Comparison of ENCODE assay signal across 2 cellular contexts in the genomic region with DNA sequence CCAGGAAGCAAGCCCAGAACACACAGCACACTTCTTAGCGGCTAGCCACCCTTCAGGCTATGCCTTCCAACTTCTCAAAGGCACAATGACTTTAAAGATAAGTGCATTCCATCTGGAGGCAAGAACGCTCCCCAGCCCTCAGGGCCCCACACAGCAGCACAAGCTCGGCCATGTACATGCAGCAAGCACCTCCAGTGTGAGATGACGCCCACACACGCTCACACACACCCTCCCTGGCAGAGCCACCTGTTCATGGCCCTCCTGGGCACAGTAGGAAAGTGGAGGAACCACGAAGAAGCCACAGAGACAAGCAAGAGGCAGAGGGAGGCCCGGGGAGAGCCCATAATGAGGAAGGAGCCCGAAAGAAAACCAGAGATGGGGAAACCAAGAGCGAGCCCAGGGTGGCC.
TF ChIP-seq lines count a peak whose summit lies in the region.

No MANE protein-coding gene starts in this region.

TF ChIP-seq in GM12878, 131 proteins besides CTCF, POLR2A, EP300 and RAD21 (continued from another document and continues in another):
- TF ChIP-seq, protein P1, sequence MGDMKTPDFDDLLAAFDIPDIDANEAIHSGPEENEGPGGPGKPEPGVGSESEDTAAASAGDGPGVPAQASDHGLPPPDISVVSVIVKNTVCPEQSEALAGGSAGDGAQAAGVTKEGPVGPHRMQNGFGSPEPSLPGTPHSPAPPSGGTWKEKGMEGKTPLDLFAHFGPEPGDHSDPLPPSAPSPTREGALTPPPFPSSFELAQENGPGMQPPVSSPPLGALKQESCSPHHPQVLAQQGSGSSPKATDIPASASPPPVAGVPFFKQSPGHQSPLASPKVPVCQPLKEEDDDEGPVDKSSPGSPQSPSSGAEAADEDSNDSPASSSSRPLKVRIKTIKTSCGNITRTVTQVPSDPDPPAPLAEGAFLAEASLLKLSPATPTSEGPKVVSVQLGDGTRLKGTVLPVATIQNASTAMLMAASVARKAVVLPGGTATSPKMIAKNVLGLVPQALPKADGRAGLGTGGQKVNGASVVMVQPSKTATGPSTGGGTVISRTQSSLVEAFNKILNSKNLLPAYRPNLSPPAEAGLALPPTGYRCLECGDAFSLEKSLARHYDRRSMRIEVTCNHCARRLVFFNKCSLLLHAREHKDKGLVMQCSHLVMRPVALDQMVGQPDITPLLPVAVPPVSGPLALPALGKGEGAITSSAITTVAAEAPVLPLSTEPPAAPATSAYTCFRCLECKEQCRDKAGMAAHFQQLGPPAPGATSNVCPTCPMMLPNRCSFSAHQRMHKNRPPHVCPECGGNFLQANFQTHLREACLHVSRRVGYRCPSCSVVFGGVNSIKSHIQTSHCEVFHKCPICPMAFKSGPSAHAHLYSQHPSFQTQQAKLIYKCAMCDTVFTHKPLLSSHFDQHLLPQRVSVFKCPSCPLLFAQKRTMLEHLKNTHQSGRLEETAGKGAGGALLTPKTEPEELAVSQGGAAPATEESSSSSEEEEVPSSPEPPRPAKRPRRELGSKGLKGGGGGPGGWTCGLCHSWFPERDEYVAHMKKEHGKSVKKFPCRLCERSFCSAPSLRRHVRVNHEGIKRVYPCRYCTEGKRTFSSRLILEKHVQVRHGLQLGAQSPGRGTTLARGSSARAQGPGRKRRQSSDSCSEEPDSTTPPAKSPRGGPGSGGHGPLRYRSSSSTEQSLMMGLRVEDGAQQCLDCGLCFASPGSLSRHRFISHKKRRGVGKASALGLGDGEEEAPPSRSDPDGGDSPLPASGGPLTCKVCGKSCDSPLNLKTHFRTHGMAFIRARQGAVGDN (IDR thresholded peaks at IDR 0.05): no peak
- TF ChIP-seq, protein P2, sequence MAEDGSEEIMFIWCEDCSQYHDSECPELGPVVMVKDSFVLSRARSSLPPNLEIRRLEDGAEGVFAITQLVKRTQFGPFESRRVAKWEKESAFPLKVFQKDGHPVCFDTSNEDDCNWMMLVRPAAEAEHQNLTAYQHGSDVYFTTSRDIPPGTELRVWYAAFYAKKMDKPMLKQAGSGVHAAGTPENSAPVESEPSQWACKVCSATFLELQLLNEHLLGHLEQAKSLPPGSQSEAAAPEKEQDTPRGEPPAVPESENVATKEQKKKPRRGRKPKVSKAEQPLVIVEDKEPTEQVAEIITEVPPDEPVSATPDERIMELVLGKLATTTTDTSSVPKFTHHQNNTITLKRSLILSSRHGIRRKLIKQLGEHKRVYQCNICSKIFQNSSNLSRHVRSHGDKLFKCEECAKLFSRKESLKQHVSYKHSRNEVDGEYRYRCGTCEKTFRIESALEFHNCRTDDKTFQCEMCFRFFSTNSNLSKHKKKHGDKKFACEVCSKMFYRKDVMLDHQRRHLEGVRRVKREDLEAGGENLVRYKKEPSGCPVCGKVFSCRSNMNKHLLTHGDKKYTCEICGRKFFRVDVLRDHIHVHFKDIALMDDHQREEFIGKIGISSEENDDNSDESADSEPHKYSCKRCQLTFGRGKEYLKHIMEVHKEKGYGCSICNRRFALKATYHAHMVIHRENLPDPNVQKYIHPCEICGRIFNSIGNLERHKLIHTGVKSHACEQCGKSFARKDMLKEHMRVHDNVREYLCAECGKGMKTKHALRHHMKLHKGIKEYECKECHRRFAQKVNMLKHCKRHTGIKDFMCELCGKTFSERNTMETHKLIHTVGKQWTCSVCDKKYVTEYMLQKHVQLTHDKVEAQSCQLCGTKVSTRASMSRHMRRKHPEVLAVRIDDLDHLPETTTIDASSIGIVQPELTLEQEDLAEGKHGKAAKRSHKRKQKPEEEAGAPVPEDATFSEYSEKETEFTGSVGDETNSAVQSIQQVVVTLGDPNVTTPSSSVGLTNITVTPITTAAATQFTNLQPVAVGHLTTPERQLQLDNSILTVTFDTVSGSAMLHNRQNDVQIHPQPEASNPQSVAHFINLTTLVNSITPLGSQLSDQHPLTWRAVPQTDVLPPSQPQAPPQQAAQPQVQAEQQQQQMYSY (CRISPR knock-in tag; IDR thresholded peaks at IDR 0.05): no peak
- TF ChIP-seq HDGF (IDR thresholded peaks at IDR 0.05) (no peak), ESRRA (IDR thresholded peaks at IDR 0.05; ENCODE audit: low read length) (no peak), SREBF2 (IDR thresholded peaks at IDR 0.05; ENCODE audit: low read length) (no peak), JUNB (IDR thresholded peaks at IDR 0.05) (no peak), IKZF1 (conservative IDR thresholded peaks at IDR 0.05) (peak; percentile 56; the same call in 1 of the 2 replicates), CBX3 (IDR thresholded peaks at IDR 0.05; ENCODE audit: borderline replicate concordance, low read depth) (no peak), NFYA (IDR thresholded peaks at IDR 0.05; ENCODE audit: borderline replicate concordance, low read depth, low read length) (no peak), RCOR1 (conservative IDR thresholded peaks at IDR 0.05; ENCODE audit: low read depth, low read length) (no peak), NR2C2 (IDR thresholded peaks at IDR 0.05; ENCODE audit: borderline replicate concordance, control insufficient read depth, insufficient read length, low read depth) (no peak), RB1 (IDR thresholded peaks at IDR 0.05; ENCODE audit: borderline replicate concordance) (no peak), NBN (IDR thresholded peaks at IDR 0.05) (0 out of 2 replicates have a peak, but pooled peaks have one; percentile 34), GATAD2B (conservative IDR thresholded peaks at IDR 0.05; ENCODE audit: low read depth) (no peak), NFIC (IDR thresholded peaks at IDR 0.05; ENCODE audit: low read depth, low read length) (no peak)
- TF ChIP-seq, protein P3, sequence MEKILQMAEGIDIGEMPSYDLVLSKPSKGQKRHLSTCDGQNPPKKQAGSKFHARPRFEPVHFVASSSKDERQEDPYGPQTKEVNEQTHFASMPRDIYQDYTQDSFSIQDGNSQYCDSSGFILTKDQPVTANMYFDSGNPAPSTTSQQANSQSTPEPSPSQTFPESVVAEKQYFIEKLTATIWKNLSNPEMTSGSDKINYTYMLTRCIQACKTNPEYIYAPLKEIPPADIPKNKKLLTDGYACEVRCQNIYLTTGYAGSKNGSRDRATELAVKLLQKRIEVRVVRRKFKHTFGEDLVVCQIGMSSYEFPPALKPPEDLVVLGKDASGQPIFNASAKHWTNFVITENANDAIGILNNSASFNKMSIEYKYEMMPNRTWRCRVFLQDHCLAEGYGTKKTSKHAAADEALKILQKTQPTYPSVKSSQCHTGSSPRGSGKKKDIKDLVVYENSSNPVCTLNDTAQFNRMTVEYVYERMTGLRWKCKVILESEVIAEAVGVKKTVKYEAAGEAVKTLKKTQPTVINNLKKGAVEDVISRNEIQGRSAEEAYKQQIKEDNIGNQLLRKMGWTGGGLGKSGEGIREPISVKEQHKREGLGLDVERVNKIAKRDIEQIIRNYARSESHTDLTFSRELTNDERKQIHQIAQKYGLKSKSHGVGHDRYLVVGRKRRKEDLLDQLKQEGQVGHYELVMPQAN (conservative IDR thresholded peaks at IDR 0.05): no peak
- TF ChIP-seq, protein P4, sequence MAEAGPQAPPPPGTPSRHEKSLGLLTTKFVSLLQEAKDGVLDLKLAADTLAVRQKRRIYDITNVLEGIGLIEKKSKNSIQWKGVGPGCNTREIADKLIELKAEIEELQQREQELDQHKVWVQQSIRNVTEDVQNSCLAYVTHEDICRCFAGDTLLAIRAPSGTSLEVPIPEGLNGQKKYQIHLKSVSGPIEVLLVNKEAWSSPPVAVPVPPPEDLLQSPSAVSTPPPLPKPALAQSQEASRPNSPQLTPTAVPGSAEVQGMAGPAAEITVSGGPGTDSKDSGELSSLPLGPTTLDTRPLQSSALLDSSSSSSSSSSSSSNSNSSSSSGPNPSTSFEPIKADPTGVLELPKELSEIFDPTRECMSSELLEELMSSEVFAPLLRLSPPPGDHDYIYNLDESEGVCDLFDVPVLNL (IDR thresholded peaks at IDR 0.05; ENCODE audit: low read depth, low read length): no peak

TF ChIP-seq in SK-N-SH treated with all-trans-retinoic acid at 6 μM for 48 hours, 23 proteins besides CTCF, POLR2A, EP300 and RAD21 (continued from another document):
- TF ChIP-seq, protein P5, sequence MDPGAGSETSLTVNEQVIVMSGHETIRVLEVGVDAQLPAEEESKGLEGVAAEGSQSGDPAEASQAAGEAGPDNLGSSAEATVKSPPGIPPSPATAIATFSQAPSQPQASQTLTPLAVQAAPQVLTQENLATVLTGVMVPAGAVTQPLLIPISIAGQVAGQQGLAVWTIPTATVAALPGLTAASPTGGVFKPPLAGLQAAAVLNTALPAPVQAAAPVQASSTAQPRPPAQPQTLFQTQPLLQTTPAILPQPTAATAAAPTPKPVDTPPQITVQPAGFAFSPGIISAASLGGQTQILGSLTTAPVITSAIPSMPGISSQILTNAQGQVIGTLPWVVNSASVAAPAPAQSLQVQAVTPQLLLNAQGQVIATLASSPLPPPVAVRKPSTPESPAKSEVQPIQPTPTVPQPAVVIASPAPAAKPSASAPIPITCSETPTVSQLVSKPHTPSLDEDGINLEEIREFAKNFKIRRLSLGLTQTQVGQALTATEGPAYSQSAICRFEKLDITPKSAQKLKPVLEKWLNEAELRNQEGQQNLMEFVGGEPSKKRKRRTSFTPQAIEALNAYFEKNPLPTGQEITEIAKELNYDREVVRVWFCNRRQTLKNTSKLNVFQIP (CRISPR knock-in tag; IDR thresholded peaks at IDR 0.05; ENCODE audit: borderline replicate concordance, low read depth): no peak
- no peak for TF ChIP-seq ZC3H10 (CRISPR knock-in tag; IDR thresholded peaks at IDR 0.05)
- no peak for TF ChIP-seq ARNTL (CRISPR knock-in tag; IDR thresholded peaks at IDR 0.05; ENCODE audit: borderline replicate concordance, low read depth)
- no peak for TF ChIP-seq GLIS3 (CRISPR knock-in tag; IDR thresholded peaks at IDR 0.05)
- TF ChIP-seq RARB (CRISPR knock-in tag; IDR thresholded peaks at IDR 0.05): no peak
- no peak for TF ChIP-seq ZNF565 (CRISPR knock-in tag; conservative IDR thresholded peaks at IDR 0.05; ENCODE audit: low read depth)
- TF ChIP-seq, protein P6, sequence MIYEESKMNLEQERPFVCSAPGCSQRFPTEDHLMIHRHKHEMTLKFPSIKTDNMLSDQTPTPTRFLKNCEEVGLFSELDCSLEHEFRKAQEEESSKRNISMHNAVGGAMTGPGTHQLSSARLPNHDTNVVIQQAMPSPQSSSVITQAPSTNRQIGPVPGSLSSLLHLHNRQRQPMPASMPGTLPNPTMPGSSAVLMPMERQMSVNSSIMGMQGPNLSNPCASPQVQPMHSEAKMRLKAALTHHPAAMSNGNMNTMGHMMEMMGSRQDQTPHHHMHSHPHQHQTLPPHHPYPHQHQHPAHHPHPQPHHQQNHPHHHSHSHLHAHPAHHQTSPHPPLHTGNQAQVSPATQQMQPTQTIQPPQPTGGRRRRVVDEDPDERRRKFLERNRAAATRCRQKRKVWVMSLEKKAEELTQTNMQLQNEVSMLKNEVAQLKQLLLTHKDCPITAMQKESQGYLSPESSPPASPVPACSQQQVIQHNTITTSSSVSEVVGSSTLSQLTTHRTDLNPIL (CRISPR knock-in tag; IDR thresholded peaks at IDR 0.05; ENCODE audit: low read depth): no peak
- TF ChIP-seq, protein P7, sequence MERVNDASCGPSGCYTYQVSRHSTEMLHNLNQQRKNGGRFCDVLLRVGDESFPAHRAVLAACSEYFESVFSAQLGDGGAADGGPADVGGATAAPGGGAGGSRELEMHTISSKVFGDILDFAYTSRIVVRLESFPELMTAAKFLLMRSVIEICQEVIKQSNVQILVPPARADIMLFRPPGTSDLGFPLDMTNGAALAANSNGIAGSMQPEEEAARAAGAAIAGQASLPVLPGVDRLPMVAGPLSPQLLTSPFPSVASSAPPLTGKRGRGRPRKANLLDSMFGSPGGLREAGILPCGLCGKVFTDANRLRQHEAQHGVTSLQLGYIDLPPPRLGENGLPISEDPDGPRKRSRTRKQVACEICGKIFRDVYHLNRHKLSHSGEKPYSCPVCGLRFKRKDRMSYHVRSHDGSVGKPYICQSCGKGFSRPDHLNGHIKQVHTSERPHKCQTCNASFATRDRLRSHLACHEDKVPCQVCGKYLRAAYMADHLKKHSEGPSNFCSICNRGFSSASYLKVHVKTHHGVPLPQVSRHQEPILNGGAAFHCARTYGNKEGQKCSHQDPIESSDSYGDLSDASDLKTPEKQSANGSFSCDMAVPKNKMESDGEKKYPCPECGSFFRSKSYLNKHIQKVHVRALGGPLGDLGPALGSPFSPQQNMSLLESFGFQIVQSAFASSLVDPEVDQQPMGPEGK (CRISPR knock-in tag; IDR thresholded peaks at IDR 0.05; ENCODE audit: borderline replicate concordance): no peak
- no peak for TF ChIP-seq OSR1 (CRISPR knock-in tag; IDR thresholded peaks at IDR 0.05)
- TF ChIP-seq ZNF70 (CRISPR knock-in tag; IDR thresholded peaks at IDR 0.05): no peak
- TF ChIP-seq ISL1 (CRISPR knock-in tag; IDR thresholded peaks at IDR 0.05): no peak
- TF ChIP-seq ZFP3 (CRISPR knock-in tag; IDR thresholded peaks at IDR 0.05): no peak
- TF ChIP-seq, protein P8, sequence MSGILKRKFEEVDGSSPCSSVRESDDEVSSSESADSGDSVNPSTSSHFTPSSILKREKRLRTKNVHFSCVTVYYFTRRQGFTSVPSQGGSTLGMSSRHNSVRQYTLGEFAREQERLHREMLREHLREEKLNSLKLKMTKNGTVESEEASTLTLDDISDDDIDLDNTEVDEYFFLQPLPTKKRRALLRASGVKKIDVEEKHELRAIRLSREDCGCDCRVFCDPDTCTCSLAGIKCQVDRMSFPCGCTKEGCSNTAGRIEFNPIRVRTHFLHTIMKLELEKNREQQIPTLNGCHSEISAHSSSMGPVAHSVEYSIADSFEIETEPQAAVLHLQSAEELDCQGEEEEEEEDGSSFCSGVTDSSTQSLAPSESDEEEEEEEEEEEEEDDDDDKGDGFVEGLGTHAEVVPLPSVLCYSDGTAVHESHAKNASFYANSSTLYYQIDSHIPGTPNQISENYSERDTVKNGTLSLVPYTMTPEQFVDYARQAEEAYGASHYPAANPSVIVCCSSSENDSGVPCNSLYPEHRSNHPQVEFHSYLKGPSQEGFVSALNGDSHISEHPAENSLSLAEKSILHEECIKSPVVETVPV (CRISPR knock-in tag; IDR thresholded peaks at IDR 0.05): no peak
- TF ChIP-seq PPARA (CRISPR knock-in tag; IDR thresholded peaks at IDR 0.05; ENCODE audit: borderline replicate concordance): no peak
TF ChIP-seq in SK-N-SH treated with all-trans-retinoic acid at 6 μM for 48 hours: peak in this region for 0.
